In genomic region chr19:39533003-39533512, GRCh38 we compare ENCODE assay signal across 9 cellular contexts. TPM values are rescaled to one million over a fixed set of nuclear protein-coding genes. Genes with fewer than 3 reads are reported as not detected.
DNase-seq lines count a peak whose midpoint lies in the region; ATAC-seq, FAIRE-seq and TF ChIP-seq lines count a peak whose summit lies in the region.
"Had no signal": no experiment of that assay in that cellular context is flagged by ENCODE, and none has a peak within 500 bp of the region (broad histone marks: within the 10 kb centered on the region; RNA-seq: fewer than 3 reads in every experiment).

No MANE protein-coding gene starts in this region.

- no peaks in the 10 kb centered on the region for H3K27me3 Mint-ChIP-seq in central memory CD8-positive, alpha-beta T cell

- 0 out of 2 replicates have a peak overlapping the region, but pooled peaks have one; percentile 93 for H3K4me3 ChIP-seq in HUES64 (ENCODE audit: low read length)
- H3K4me3 ChIP-seq in pancreas: peak overlapping the region in 2 of 4 donors; percentile 89 to 92

- FAIRE-seq in pancreas (lab: Jason Lieb, UNC) (no peak), D721Med (lab: Jason Lieb, UNC) (no peak)

- ATAC-seq in GM18873 (IDR thresholded peaks at IDR 0.05; ENCODE audit: low FRiP score, unreplicated experiment): peak; percentile 20
- no peak for ATAC-seq in central memory CD8-positive, alpha-beta T cell (replicated peaks; ENCODE audit: extremely low read depth, poor library complexity, severe bottlenecking)
- ATAC-seq in pancreas: peak in 3 of 4 donors; percentile 5 to 9 (median 9)
- no peak for ATAC-seq in HG03135 (IDR thresholded peaks at IDR 0.05; ENCODE audit: unreplicated experiment)
- ATAC-seq in GM18858 (IDR thresholded peaks at IDR 0.05; ENCODE audit: unreplicated experiment): no peak

- H3K27me3 ChIP-seq in HUES64 (ENCODE audit: insufficient read depth, low read length): no peaks in the 10 kb centered on the region; the same call in 1 of the 2 replicates
- H3K27me3 ChIP-seq in pancreas: no peaks in the 10 kb centered on the region

- intact Hi-C loops in pancreas (cut with DNase I): loop anchor here in 2 of 3 donors (10.0 kb wide), 3 partner anchors 88 to 428 kb away; partner anchors contain the start of genes MED29 (in 1 of the 2), PAF1 (in 1 of the 2) and SUPT5H (in 1 of the 2)

- TF ChIP-seq CTCF in pancreas (IDR thresholded peaks at IDR 0.05) (no peak), D721Med (IDR thresholded peaks at IDR 0.05; ENCODE audit: insufficient read depth, missing control alignments) (no peak)

- H3K4me3 Mint-ChIP-seq in central memory CD8-positive, alpha-beta T cell: peak overlapping the region; percentile 90

- no peak for DNase-seq in central memory CD8-positive, alpha-beta T cell (ENCODE audit: low spot score in 2 of 2)
- DNase-seq in pancreas (no peak), D721Med (ENCODE audit: insufficient read length, low spot score) (no peak), putamen (ENCODE audit: low spot score) (no peak)

- H3K9me3 ChIP-seq in HUES64 (ENCODE audit: insufficient read depth, low read depth, low read length) (no peaks in the 10 kb centered on the region), pancreas (no peaks in the 10 kb centered on the region)

- H3K36me3 ChIP-seq in HUES64 (ENCODE audit: insufficient read depth, low read length) (no peaks in the 10 kb centered on the region; the same call in 1 of the 2 replicates), pancreas (no peaks in the 10 kb centered on the region)

- H3K36me3 Mint-ChIP-seq in central memory CD8-positive, alpha-beta T cell (ENCODE audit: insufficient read depth): peaks cover 7% of the 10 kb centered on the region

- H3K4me1 Mint-ChIP-seq in central memory CD8-positive, alpha-beta T cell: peaks cover 30% of the 10 kb centered on the region

- H3K9ac ChIP-seq in HUES64 (ENCODE audit: low read depth, low read length): no peak overlapping the region

- peak overlapping the region; percentile 91 for H3K27ac Mint-ChIP-seq in central memory CD8-positive, alpha-beta T cell (ENCODE audit: low read depth)

- H3K27ac ChIP-seq in HUES64 (ENCODE audit: low read depth, low read length) (no peak overlapping the region), pancreas (no peak overlapping the region)

- H3K9me3 Mint-ChIP-seq in central memory CD8-positive, alpha-beta T cell: no peaks in the 10 kb centered on the region

- 33% methylated on average over 12 of the region's 12 CpGs for WGBS in HUES64
- WGBS in pancreas, 2 donors: 16 to 18% methylated on average over 12 of the region's 12 CpGs

- H3K4me1 ChIP-seq in HUES64 (ENCODE audit: insufficient read depth, low read length) (peaks cover 5% of the 10 kb centered on the region; the same call in 1 of the 2 replicates), pancreas (peaks cover under 1 to 8% (median 4%) of the 10 kb centered on the region in 3 donors)

RNA-seq across cellular contexts. Expression of gene EID2B, which starts 0.4 kb away (rescaled TPM):
- 1.4 TPM for polyA plus RNA-seq in HUES64 (2013, experiment 1 of 2)
- 2.3 TPM for polyA plus RNA-seq in HUES64 (2013, experiment 2 of 2)
- total RNA-seq in pancreas: 1 to 10 TPM in 1 of 6 donors, under 1 TPM in 5; 0.63 to 1.1 (median 0.80) TPM
- polyA plus RNA-seq in pancreas: 1 to 10 TPM; 1.3 to 3.9 TPM

RNA-seq across cellular contexts. Expression of gene EID2, which starts 6.9 kb away (rescaled TPM):
- polyA plus RNA-seq in HUES64 (2013, experiment 1 of 2): 21.6 TPM
- polyA plus RNA-seq in HUES64 (2013, experiment 2 of 2): 23.4 TPM
- 1 to 10 TPM; 3.3 to 7.5 (median 5.2) TPM for total RNA-seq in pancreas
- 10 to 100 TPM in 1 of 2 donors, 1 to 10 TPM in 1; 6.7 to 10.8 TPM for polyA plus RNA-seq in pancreas

RNA-seq across cellular contexts. Expression of gene SELENOV, which starts 18.1 kb away (rescaled TPM):
- 3.0 TPM for polyA plus RNA-seq in HUES64 (2013, experiment 1 of 2)
- 5.6 TPM for polyA plus RNA-seq in HUES64 (2013, experiment 2 of 2)
- not detected for total RNA-seq in pancreas
- polyA plus RNA-seq in pancreas: not detected
- total RNA-seq: activated CD8-positive, alpha-beta memory T cell treated with anti-CD3 and anti-CD28 coated beads for 36 hours had no signal

RNA-seq across cellular contexts. Expression of gene DLL3, which starts 34.3 kb away (rescaled TPM):
- polyA plus RNA-seq in HUES64 (2013, experiment 1 of 2): 6.2 TPM
- polyA plus RNA-seq in HUES64 (2013, experiment 2 of 2): 9.3 TPM
- total RNA-seq in pancreas: under 1 TPM in 1 of 6 donors, not detected in 5; 0.13 TPM
- under 1 TPM in 1 of 2 donors, not detected in 1; 0.14 TPM for polyA plus RNA-seq in pancreas

RNA-seq across cellular contexts. Expression of gene TIMM50, which starts 52.4 kb away (rescaled TPM):
- polyA plus RNA-seq in HUES64 (2013, experiment 1 of 2): 99.3 TPM
- polyA plus RNA-seq in HUES64 (2013, experiment 2 of 2): 96.2 TPM
- total RNA-seq in pancreas: 10 to 100 TPM; 15.2 to 27.5 (median 21.3) TPM
- 10 to 100 TPM; 38.6 to 40.4 TPM for polyA plus RNA-seq in pancreas

Comparison
In these comparisons a context has a peak if more than half of its experiments do, and no peak if none do; other contexts are left out.
1. ATAC-seq: peak in GM18873 (single experiment) and pancreas (3 of 4); none in central memory CD8-positive, alpha-beta T cell (single experiment), HG03135 (single experiment) and GM18858 (single experiment).